In the genomic region with DNA sequence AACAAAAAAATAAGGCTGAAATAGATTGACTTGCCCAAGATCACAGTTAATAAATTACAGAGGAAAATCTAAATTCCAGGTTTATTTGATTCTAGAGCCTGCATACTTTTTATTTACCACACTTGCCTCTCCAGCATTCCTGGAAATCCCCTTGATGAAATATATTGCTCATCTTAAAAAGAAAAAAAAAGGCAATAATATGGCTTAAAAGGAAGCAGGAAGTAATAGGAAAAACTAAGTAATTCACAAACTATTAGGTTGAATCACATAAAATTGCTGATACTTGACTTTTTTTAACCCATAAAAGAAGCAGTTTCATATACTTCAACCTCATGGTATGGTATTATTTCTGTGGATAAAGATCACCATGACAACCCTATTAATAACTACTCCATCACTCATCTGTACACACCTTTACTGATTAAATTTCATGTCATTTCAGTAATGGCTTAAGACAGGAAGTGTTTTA, we compare ENCODE assay signal across 14 cellular contexts. TPM values are rescaled to one million over a fixed set of nuclear protein-coding genes. Genes with fewer than 3 reads are reported as not detected.
A peak's percentile ranks its signal among the peaks of the same experiment; 100 is the strongest.
DNase-seq lines count a peak whose midpoint lies in the region; ATAC-seq and TF ChIP-seq lines count a peak whose summit lies in the region.
"Had no signal": no experiment of that assay in that cellular context is flagged by ENCODE, and none has a peak within 500 bp of the region (broad histone marks: within the 10 kb centered on the region; RNA-seq: fewer than 3 reads in every experiment).

No MANE protein-coding gene starts in this region.

- no peaks in the 10 kb centered on the region for H3K9me3 ChIP-seq in A673 (ENCODE audit: low read depth, low read length, poor library complexity, severe bottlenecking)
- H3K9me3 ChIP-seq: heart right ventricle had no signal

- CTCF ChIA-PET in A673 (lab: Charles Lee) = no interaction called here

- no peak overlapping the region for H3K27ac ChIP-seq in A673 (ENCODE audit: low read depth, low read length, poor library complexity, severe bottlenecking)

- no TSS peak for BruUV-seq in A673 (replicated peaks; lab: Mats Ljungman, UMichigan)

- H3K4me1 Mint-ChIP-seq in activated T-helper 17 cell treated with anti-CD3 and anti-CD28 coated beads, Interleukin-2, amount 50 U/mL, for 72 hours = peaks cover 6% of the 10 kb centered on the region

- no peaks in the 10 kb centered on the region for H3K36me3 ChIP-seq in A673 (ENCODE audit: insufficient read depth, low read length, poor library complexity, severe bottlenecking)

- peak overlapping the region; percentile 49 for H3K4me3 Mint-ChIP-seq in activated T-helper 17 cell treated with anti-CD3 and anti-CD28 coated beads, Interleukin-2, amount 50 U/mL, for 72 hours
- H3K4me3 Mint-ChIP-seq: CD4-positive, alpha-beta memory T cell had no signal

- no peak overlapping the region for H3K4me3 ChIP-seq in A673 (ENCODE audit: low read depth, low read length, poor library complexity, severe bottlenecking)
- H3K4me3 ChIP-seq: heart right ventricle had no signal

- no peaks in the 10 kb centered on the region for H3K27me3 Mint-ChIP-seq in activated T-helper 17 cell treated with anti-CD3 and anti-CD28 coated beads, Interleukin-2, amount 50 U/mL, for 72 hours
- H3K27me3 Mint-ChIP-seq: CD4-positive, alpha-beta memory T cell had no signal

- H3K27ac Mint-ChIP-seq in activated T-helper 17 cell treated with anti-CD3 and anti-CD28 coated beads, Interleukin-2, amount 50 U/mL, for 72 hours = peak overlapping the region; percentile 86

- peaks cover 6% of the 10 kb centered on the region for H3K4me1 ChIP-seq in A673 (ENCODE audit: insufficient read depth, low read length, poor library complexity, severe bottlenecking)

- H3K27me3 ChIP-seq in A673 (replicated peaks; ENCODE audit: insufficient read depth, low read depth, low read length, poor library complexity) = no peaks in the 10 kb centered on the region
- H3K27me3 ChIP-seq: heart right ventricle had no signal

- TF ChIP-seq CTCF in A673 (conservative IDR thresholded peaks at IDR 0.05; ENCODE audit: low read depth, low read length) = no peak

- peaks cover 9% of the 10 kb centered on the region for H3K36me3 Mint-ChIP-seq in activated T-helper 17 cell treated with anti-CD3 and anti-CD28 coated beads, Interleukin-2, amount 50 U/mL, for 72 hours (ENCODE audit: low read depth)

- no peaks in the 10 kb centered on the region for H3K9me3 Mint-ChIP-seq in activated T-helper 17 cell treated with anti-CD3 and anti-CD28 coated beads, Interleukin-2, amount 50 U/mL, for 72 hours
- H3K9me3 Mint-ChIP-seq: CD4-positive, alpha-beta memory T cell had no signal

- POLR2A ChIA-PET in A673 (lab: Charles Lee; ENCODE audit: low non-redundant PET) = no interaction called here

- intact Hi-C loops in A673 (cut with micrococcal nuclease; ENCODE audit: unreplicated experiment) = no loop called here

- DNase-seq in AG20443 (ENCODE audit: low spot score) = peak; percentile 34
- peak; percentile 55 for DNase-seq in HCEC 1CT
- DNase-seq in glomerular visceral epithelial cell (ENCODE audit: extremely low spot score) = peak; percentile 83
- DNase-seq in Kasumi-1 (lab: John Stamatoyannopoulos, UW) = no peak
- no peak for DNase-seq in A673 (ENCODE audit: low spot score)
- DNase-seq: activated CD8-positive, alpha-beta memory T cell treated with anti-CD3 and anti-CD28 coated beads, Interleukin-2, amount 50 U/mL, for 4 hours; CD4-positive, alpha-beta memory T cell; heart right ventricle; midbrain; right cardiac atrium; T-helper 2 cell had no signal

- peak; percentile 55 for ATAC-seq in activated T-helper 17 cell treated with anti-CD3 and anti-CD28 coated beads, Interleukin-2, amount 50 U/mL, for 72 hours (replicated peaks)
- ATAC-seq in HG02610 (IDR thresholded peaks at IDR 0.05; ENCODE audit: unreplicated experiment) = no peak
- ATAC-seq in GM21526 (IDR thresholded peaks at IDR 0.05; ENCODE audit: low FRiP score, unreplicated experiment) = no peak
- ATAC-seq: heart right ventricle, right cardiac atrium had no signal

RNA-seq across cellular contexts. Expression of a gene that starts 52.9 kb away (rescaled TPM):
- total RNA-seq in activated T-helper 17 cell treated with anti-CD3 and anti-CD28 coated beads, Interleukin-2, amount 50 U/mL, for 72 hours = 100 to 1,000 TPM in 1 of 2 donors, 10 to 100 TPM in 1; 93.4 to 103 TPM
- total RNA-seq in A673 (2021) = 91.9 and 94.6 TPM in 2 replicates

Comparison
In these comparisons a context has a peak if more than half of its experiments do, and no peak if none do; other contexts are left out.
1. DNase-seq: peak in AG20443 (single experiment), HCEC 1CT (single experiment) and glomerular visceral epithelial cell (single experiment); none in Kasumi-1 (0 of 2) and A673 (single experiment).